ENCODE assay signal across 2 cellular contexts in genomic region chr2:99101697-99102096, GRCh38.
TF ChIP-seq lines count a peak whose summit lies in the region.

No MANE protein-coding gene starts in this region.

TF ChIP-seq in IMR-90, 13 proteins besides CTCF, POLR2A, EP300 and RAD21:
- no peak for TF ChIP-seq USF2 (IDR thresholded peaks at IDR 0.05; ENCODE audit: low read depth, low read length)
- TF ChIP-seq MAFK (IDR thresholded peaks at IDR 0.05; ENCODE audit: low read depth, low read length) = no peak
- no peak for TF ChIP-seq ELK1 (IDR thresholded peaks at IDR 0.05; ENCODE audit: borderline replicate concordance, low read depth, low read length)
- TF ChIP-seq CEBPB (IDR thresholded peaks at IDR 0.05; ENCODE audit: low read depth, low read length) = peak; percentile 22; the same call in 1 of the 2 replicates

TF ChIP-seq in K562, 482 proteins besides CTCF, POLR2A, EP300 and RAD21:
- peak; percentile 84 for TF ChIP-seq CEBPB (tag; IDR thresholded peaks at IDR 0.05)
- TF ChIP-seq PTRF (tag; IDR thresholded peaks at IDR 0.05) = no peak
- no peak for TF ChIP-seq RBM15 (IDR thresholded peaks at IDR 0.05; ENCODE audit: insufficient read depth, low read length)
- TF ChIP-seq CEBPG (CRISPR knock-in tag; IDR thresholded peaks at IDR 0.05) = no peak
- peak; percentile 66 to 83; a peak in 3 of 4 replicates for TF ChIP-seq CEBPG (tag; conservative IDR thresholded peaks at IDR 0.05 in 1 of 2, IDR thresholded peaks at IDR 0.05 in 1 of 2)
